In the genomic region with DNA sequence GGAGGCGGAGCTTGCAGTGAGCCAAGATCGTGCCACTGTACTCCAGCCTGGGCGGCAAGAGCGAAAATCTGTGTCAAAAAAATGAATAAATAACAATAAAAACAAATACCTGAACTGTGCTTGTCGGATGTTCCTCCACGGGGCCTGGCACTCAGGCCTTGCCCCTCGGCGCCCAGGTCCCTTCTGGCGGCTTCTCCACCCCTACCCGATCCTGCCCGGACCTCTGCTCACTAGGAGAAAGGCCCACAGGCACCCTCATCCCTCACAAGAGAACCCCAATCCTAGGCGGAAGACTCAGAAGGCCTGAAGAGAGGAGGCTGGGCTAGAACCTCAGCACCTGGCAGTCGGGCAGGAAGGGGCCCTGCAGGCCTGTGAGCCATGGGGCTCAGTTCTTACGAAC, we compare ENCODE assay signal across 34 cellular contexts.
"Had no signal": no experiment of that assay in that cellular context is flagged by ENCODE, and none has a peak within 500 bp of the region (broad histone marks: within the 10 kb centered on the region; RNA-seq: fewer than 3 reads in every experiment).

No MANE protein-coding gene starts in this region.

- DNase-seq: Karpas-422, Kasumi-1, MG63, MM.1S, MV-4-11, NCI-H1048, NCI-H1092, NCI-H1092 treated with DMSO at 0.1 percent for 48 hours, NCI-H1105, NCI-H1105 treated with DMSO at 0.1 percent for 48 hours, NCI-H1417, NCI-H1417 treated with DMSO at 0.1 percent for 48 hours, NCI-H1436, NCI-H1436 treated with DMSO at 0.1 percent for 48 hours, NCI-H146, NCI-H1694, NCI-H1694 treated with DMSO at 0.1 percent for 48 hours, NCI-H187, NCI-H187 treated with DMSO at 0.1 percent for 48 hours, NCI-H1930, NCI-H2029, NCI-H2029 treated with DMSO at 0.1 percent for 48 hours, NCI-H2081, NCI-H2081 treated with DMSO at 0.1 percent for 48 hours, NCI-H2107, NCI-H2171, NCI-H2171 treated with DMSO at 0.1 percent for 48 hours, NCI-H2227 treated with DMSO at 0.1 percent for 48 hours, NCI-H226, NCI-H345, NCI-H446, NCI-H446 treated with DMSO at 0.1 percent for 48 hours, NCI-H510A, NCI-H510A treated with DMSO at 0.1 percent for 48 hours had no signal

- H3K36me3 ChIP-seq: MG63 had no signal

- H3K4me3 ChIP-seq: MG63 had no signal

- H3K9me3 ChIP-seq: MG63 had no signal
